ENCODE assay signal across 12 cellular contexts in genomic region chr3:114313426-114313825, GRCh38. TPM values are rescaled to one million over a fixed set of nuclear protein-coding genes. Genes with fewer than 3 reads are reported as not detected.
"Had no signal": no experiment of that assay in that cellular context is flagged by ENCODE, and none has a peak within 500 bp of the region (broad histone marks: within the 10 kb centered on the region; RNA-seq: fewer than 3 reads in every experiment).

No MANE protein-coding gene starts in this region.

- ATAC-seq: left lung had no signal

- H3K27me3 Mint-ChIP-seq: naive B cell had no signal

- H3K4me3 Mint-ChIP-seq: naive B cell had no signal

- FAIRE-seq: keratinocyte had no signal

- H3K9me3 Mint-ChIP-seq: naive B cell had no signal

- DNase-seq: activated T-cell treated with anti-CD3 and anti-CD28 coated beads, Interleukin-2, amount 50 U/mL, for 48 hours; amniotic stem cell; caudate nucleus; colonic mucosa; left lung; mammary epithelial cell; naive B cell; sigmoid colon; spleen; substantia nigra; transverse colon had no signal

RNA-seq across cellular contexts. Expression of gene TIGIT, which starts 19.6 kb away (rescaled TPM):
- total RNA-seq: mammary epithelial cell had no signal
- polyA plus RNA-seq: keratinocyte, mammary epithelial cell had no signal
